In the genomic region with DNA sequence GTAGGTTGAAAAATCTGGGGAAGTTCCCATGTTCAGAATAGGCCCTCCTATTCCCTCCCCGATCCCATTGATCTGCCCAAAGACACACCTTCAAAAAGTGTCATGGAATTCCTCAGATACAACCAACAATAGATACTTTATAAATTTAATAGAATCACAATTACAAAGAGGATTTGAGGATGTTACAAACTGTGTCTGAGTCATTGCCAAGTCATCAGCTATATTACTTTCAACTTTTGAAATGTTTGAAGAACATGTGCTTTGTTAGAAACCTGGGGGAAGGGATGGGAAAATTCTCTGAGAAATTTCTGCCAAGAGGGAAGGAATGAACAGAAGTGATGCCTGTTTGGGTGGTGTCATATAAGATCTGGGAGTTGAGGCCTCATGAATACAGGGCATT, we compare ENCODE assay signal across 26 cellular contexts. TPM values are rescaled to one million over a fixed set of nuclear protein-coding genes. Genes with fewer than 3 reads are reported as not detected.
DNase-seq lines count a peak whose midpoint lies in the region; ATAC-seq, FAIRE-seq and TF ChIP-seq lines count a peak whose summit lies in the region.
"Had no signal": no experiment of that assay in that cellular context is flagged by ENCODE, and none has a peak within 500 bp of the region (broad histone marks: within the 10 kb centered on the region; RNA-seq: fewer than 3 reads in every experiment).

No MANE protein-coding gene starts in this region.

- H3K4me3 ChIP-seq in A549 (no peak overlapping the region), IMR-90 (ENCODE audit: insufficient read depth, low read depth, low read length) (no peak overlapping the region), astrocyte of the spinal cord (ENCODE audit: low read depth, low read length) (no peak overlapping the region), heart left ventricle (no peak overlapping the region)
- H3K4me3 ChIP-seq: gastrocnemius medialis, SJCRH30 had no signal

- H3K27me3 ChIP-seq in IMR-90 (ENCODE audit: control insufficient read depth, insufficient read depth, low read length) (no peaks in the 10 kb centered on the region), heart left ventricle (no peaks in the 10 kb centered on the region)
- H3K27me3 ChIP-seq: gastrocnemius medialis, SJCRH30 had no signal

- no peak overlapping the region for H2BK120ac ChIP-seq in IMR-90 (ENCODE audit: low read depth, low read length)

- 14% methylated on average over 1 of the region's 1 CpG for WGBS in A549 (ENCODE audit: missing lambda C conversion rate)
- no CpG with 5 or more reads among the region's 1 CpG for WGBS in IMR-90 (ENCODE audit: extremely low coverage in 2 of 2, insufficient read length in 1 of 2), 2 experiments
- 68 to 92% (median 82%) methylated on average over 1 of the region's 1 CpG for WGBS in heart left ventricle, 4 donors

- DNase-seq in A549 (ENCODE audit: low read depth in 1 of 2, low spot score in 1 of 2) (peak in 1 of 2 experiments; percentile 20), IMR-90 (peak; percentile 62), astrocyte of the spinal cord (ENCODE audit: low read depth, low spot score) (peak; percentile 51), foreskin melanocyte (peak; percentile 83), natural killer cell (no peak), heart left ventricle (no peak)
- DNase-seq: activated CD4-positive, alpha-beta T cell treated with anti-CD3 and anti-CD28 coated beads, Interleukin-2, amount 50 U/mL, for 48 hours; activated naive CD4-positive, alpha-beta T cell treated with Interleukin-2 at 50 U/mL for 16 hours; activated T-cell treated with anti-CD3 and anti-CD28 coated beads for 4 hours; anterior cingulate cortex; DMS 273 treated with DMSO at 0.1 percent for 48 hours; gastrocnemius medialis; H7; KBM-7; left ventricle myocardium superior; NCI-H526; nucleus accumbens; retina; SJCRH30 had no signal

- H3K14ac ChIP-seq in IMR-90 (replicated peaks; ENCODE audit: low read depth, low read length): no peak overlapping the region

- H4K8ac ChIP-seq in IMR-90 (ENCODE audit: low read depth in 2 of 2, low read length in 2 of 2): no peak overlapping the region

- H3K9ac ChIP-seq in IMR-90 (ENCODE audit: low read depth, low read length): no peak overlapping the region

- ATAC-seq in A549: no peak
- peak; percentile 11; the same call in 1 of the 2 replicates for ATAC-seq in IMR-90 (ENCODE audit: low read depth)
- ATAC-seq in GM18498 (IDR thresholded peaks at IDR 0.05; ENCODE audit: unreplicated experiment): no peak
- ATAC-seq in natural killer cell: no peak
- no peak for ATAC-seq in heart left ventricle
- no peak for ATAC-seq in HG03175 (IDR thresholded peaks at IDR 0.05; ENCODE audit: unreplicated experiment)
- ATAC-seq: gastrocnemius medialis, left ventricle myocardium superior, WTC11 had no signal

- no peak overlapping the region for H3K4ac ChIP-seq in IMR-90 (ENCODE audit: low read depth, low read length)

- no peak overlapping the region for H3K4me3 Mint-ChIP-seq in natural killer cell
- H3K4me3 Mint-ChIP-seq: CD14-positive monocyte, WTC11 had no signal

- H3K18ac ChIP-seq in IMR-90 (ENCODE audit: low read depth, low read length): no peak overlapping the region

- H2AK5ac ChIP-seq in IMR-90 (ENCODE audit: low read depth, low read length): no peak overlapping the region

- H3K27ac Mint-ChIP-seq in natural killer cell: no peak overlapping the region
- H3K27ac Mint-ChIP-seq: CD14-positive monocyte, WTC11 had no signal

- H3K56ac ChIP-seq in IMR-90 (ENCODE audit: extremely low read depth, insufficient read depth, low read length): no peak overlapping the region

- CTCF ChIA-PET in A549 (lab: Yijun Ruan, JAX): no interaction called here
- CTCF ChIA-PET in IMR-90 (lab: Yijun Ruan, JAX): no interaction called here

- no peaks in the 10 kb centered on the region for H3K27me3 Mint-ChIP-seq in natural killer cell (ENCODE audit: low read depth in 2 of 2)

- in situ Hi-C loops in IMR-90 (cut with MboI; ENCODE audit: low sequenced_read_pairs): loop anchor here (25.0 kb wide), 1 partner anchor 90 kb away; no protein-coding TSS in a partner anchor
- in situ Hi-C loops in astrocyte of the spinal cord (cut with HindIII; ENCODE audit: low sequenced_read_pairs): no loop called here

- dilution Hi-C loops in IMR-90 (cut with HindIII; ENCODE audit: low sequenced_read_pairs, unreplicated experiment): no loop called here

- no peak overlapping the region for H3K23ac ChIP-seq in IMR-90 (ENCODE audit: low read depth, low read length)

- no peak overlapping the region for H2BK5ac ChIP-seq in IMR-90 (ENCODE audit: low read depth, low read length, poor library complexity, severe bottlenecking)

- H2BK15ac ChIP-seq in IMR-90 (ENCODE audit: low read depth, low read length): no peak overlapping the region

- H3K27ac ChIP-seq in A549: no peak overlapping the region
- no peak overlapping the region for H3K27ac ChIP-seq in IMR-90 (ENCODE audit: insufficient read depth, low read length)
- H3K27ac ChIP-seq in heart left ventricle: no peak overlapping the region
- H3K27ac ChIP-seq: gastrocnemius medialis, SJCRH30 had no signal

- intact Hi-C loops in IMR-90 (cut with micrococcal nuclease): no loop called here
- intact Hi-C loops in natural killer cell (cut with micrococcal nuclease): no loop called here
- intact Hi-C loops in heart left ventricle (cut with DNase I): no loop called here

- no peak overlapping the region for H2AK9ac ChIP-seq in IMR-90 (replicated peaks; ENCODE audit: low read depth, low read length, poor library complexity)

- no peak for FAIRE-seq in A549 (lab: Jason Lieb, UNC)
- FAIRE-seq: GM12892 had no signal

- no peak for TF ChIP-seq EP300 in A549 (IDR thresholded peaks at IDR 0.05)

- H3K9me3 ChIP-seq in A549 (no peaks in the 10 kb centered on the region), IMR-90 (ENCODE audit: control insufficient read depth, insufficient read depth, low read length) (peaks cover 7% of the 10 kb centered on the region), heart left ventricle (peaks cover 0 to 36% (median 9%) of the 10 kb centered on the region in 12 donors)
- H3K9me3 ChIP-seq: gastrocnemius medialis, SJCRH30 had no signal

- no peak overlapping the region for H4K5ac ChIP-seq in IMR-90 (ENCODE audit: low read depth, low read length)

- no peak for TF ChIP-seq POLR2A in A549 (IDR thresholded peaks at IDR 0.05; ENCODE audit: low read length)
- no peak for TF ChIP-seq POLR2A in IMR-90 (IDR thresholded peaks at IDR 0.05; ENCODE audit: low read depth, low read length)
- TF ChIP-seq POLR2A in heart left ventricle (IDR thresholded peaks at IDR 0.05): no peak

- no TSS peak for BruUV-seq in IMR-90 (replicated peaks; lab: Mats Ljungman, UMichigan)

- peak overlapping the region; percentile 14; the same call in 1 of the 3 replicates for H3K4me2 ChIP-seq in A549
- no peak overlapping the region for H3K4me2 ChIP-seq in IMR-90 (ENCODE audit: low read depth, low read length)

- no peaks in the 10 kb centered on the region for H3K36me3 ChIP-seq in IMR-90 (ENCODE audit: control insufficient read depth, insufficient read depth, low read length)
- no peaks in the 10 kb centered on the region for H3K36me3 ChIP-seq in heart left ventricle
- H3K36me3 ChIP-seq: gastrocnemius medialis, SJCRH30 had no signal

- H3K9me3 Mint-ChIP-seq in natural killer cell: peaks cover 11 to 15% of the 10 kb centered on the region in 2 donors

- no peaks in the 10 kb centered on the region for H3K79me1 ChIP-seq in IMR-90 (ENCODE audit: low read depth in 1 of 2, low read length in 2 of 2)

- POLR2A ChIA-PET in A549 (lab: Yijun Ruan, JAX) (no interaction called here), IMR-90 (lab: Charles Lee; ENCODE audit: unreplicated experiment) (no interaction called here)

- H4K91ac ChIP-seq in IMR-90 (ENCODE audit: insufficient read depth, low read depth, low read length): no peak overlapping the region

- no peak for TF ChIP-seq RAD21 in A549 (conservative IDR thresholded peaks at IDR 0.05 in 1 of 2, IDR thresholded peaks at IDR 0.05 in 1 of 2)
- no peak for TF ChIP-seq RAD21 in IMR-90 (IDR thresholded peaks at IDR 0.05; ENCODE audit: low read length)

- H4K20me1 ChIP-seq in IMR-90 (ENCODE audit: insufficient read depth, low read length): no peaks in the 10 kb centered on the region

- H2BK20ac ChIP-seq in IMR-90 (ENCODE audit: low read depth, low read length): no peak overlapping the region

- no peaks in the 10 kb centered on the region for H3K4me1 Mint-ChIP-seq in natural killer cell
- H3K4me1 Mint-ChIP-seq: CD14-positive monocyte, WTC11 had no signal

- TF ChIP-seq CTCF in A549 (IDR thresholded peaks at IDR 0.05) (no peak), IMR-90 (conservative IDR thresholded peaks at IDR 0.05; ENCODE audit: low read depth, low read length) (no peak), astrocyte of the spinal cord (IDR thresholded peaks at IDR 0.05; ENCODE audit: low read depth, low read length) (no peak), natural killer cell (IDR thresholded peaks at IDR 0.05) (no peak), heart left ventricle (IDR thresholded peaks at IDR 0.05) (no peak)

- H3K4me1 ChIP-seq in A549 (no peaks in the 10 kb centered on the region), IMR-90 (ENCODE audit: control insufficient read depth, insufficient read depth, low read length) (no peaks in the 10 kb centered on the region), heart left ventricle (no peaks in the 10 kb centered on the region)
- H3K4me1 ChIP-seq: gastrocnemius medialis, SJCRH30 had no signal

- no peaks in the 10 kb centered on the region for H3K9me1 ChIP-seq in IMR-90 (ENCODE audit: insufficient read depth, low read length)

- no peak overlapping the region for H2AFZ ChIP-seq in IMR-90 (replicated peaks; ENCODE audit: low read length, poor library complexity)

- no peaks in the 10 kb centered on the region for H3K36me3 Mint-ChIP-seq in natural killer cell
- H3K36me3 Mint-ChIP-seq: CD14-positive monocyte had no signal

TF ChIP-seq in IMR-90, 13 proteins besides CTCF, POLR2A, EP300 and RAD21 (continues in another document):
- TF ChIP-seq SMC3 (IDR thresholded peaks at IDR 0.05; ENCODE audit: low read depth, low read length): no peak
- TF ChIP-seq CHD1 (IDR thresholded peaks at IDR 0.05; ENCODE audit: low read depth, low read length): no peak
- no peak for TF ChIP-seq CEBPB (IDR thresholded peaks at IDR 0.05; ENCODE audit: low read depth, low read length)
- TF ChIP-seq MAFK (IDR thresholded peaks at IDR 0.05; ENCODE audit: low read depth, low read length): no peak
- no peak for TF ChIP-seq FOS (IDR thresholded peaks at IDR 0.05; ENCODE audit: low read depth, low read length)

RNA-seq across cellular contexts. Expression of a gene that starts 46.7 kb away (rescaled TPM):
- not detected in 2 replicates for polyA plus RNA-seq in A549 (2011; rRNA removed)
- not detected in 2 replicates for polyA plus RNA-seq in A549 (2012; cell fraction: cytosol; rRNA removed)
- polyA plus RNA-seq in A549 (2012; cell fraction: nucleus; rRNA removed): not detected in 2 replicates
- not detected in 3 replicates for polyA plus RNA-seq in A549 (2017; fragmentation: RNase III; extraction: RNeasy Plus Mini Kit Qiagen cat#74134 plus additional on column Dnase treatment)
- polyA minus RNA-seq in A549 (2011; rRNA and poly(A)+ RNA removed): not detected in 2 replicates
- not detected in 2 replicates for total RNA-seq in IMR-90 (2012; rRNA removed)
- not detected in 2 replicates for polyA plus RNA-seq in IMR-90 (2012; rRNA removed)
- polyA plus RNA-seq in IMR-90 (2012; cell fraction: cytosol; rRNA removed): not detected in 2 replicates
- polyA plus RNA-seq in IMR-90 (2012; cell fraction: nucleus; rRNA removed; ENCODE audit: low replicate concordance): not detected in 2 replicates
- total RNA-seq in natural killer cell: not detected
- total RNA-seq in heart left ventricle: under 1 TPM in 1 of 9 donors, not detected in 8; 0.19 TPM
- not detected for polyA plus RNA-seq in heart left ventricle
- total RNA-seq: A673; gastrocnemius medialis; H7; left ventricle myocardium superior; T-helper 2 cell treated with Interferon-gamma antibody and Interleukin-4, amounts not matched to agents 100 ng/mL and 5 ng/mL, for 36 hours; WTC11 had no signal

Comparison
In these comparisons a context has a peak if more than half of its experiments do, and no peak if none do; other contexts are left out.
1. DNase-seq: peak in IMR-90 (single experiment), astrocyte of the spinal cord (single experiment) and foreskin melanocyte (single experiment); none in natural killer cell (single experiment) and heart left ventricle (0 of 5).